ENCODE assay signal across 9 cellular contexts in genomic region chr11:86978756-86979608, GRCh38. TPM values are rescaled to one million over a fixed set of nuclear protein-coding genes. Genes with fewer than 3 reads are reported as not detected.
DNase-seq lines count a peak whose midpoint lies in the region; ATAC-seq and TF ChIP-seq lines count a peak whose summit lies in the region.
"Had no signal": no experiment of that assay in that cellular context is flagged by ENCODE, and none has a peak within 500 bp of the region (broad histone marks: within the 10 kb centered on the region; RNA-seq: fewer than 3 reads in every experiment).

No MANE protein-coding gene starts in this region.

- no peaks in the 10 kb centered on the region for H3K36me3 ChIP-seq in Panc1 (ENCODE audit: control insufficient read depth, insufficient read depth, low read length)

- no peaks in the 10 kb centered on the region for H3K36me3 Mint-ChIP-seq in activated CD4-positive, alpha-beta T cell treated with anti-CD3 and anti-CD28 coated beads for 36 hours (ENCODE audit: low read depth)

- H3K27me3 ChIP-seq in Panc1 (ENCODE audit: control insufficient read depth, insufficient read depth, low read length), result no peaks in the 10 kb centered on the region

- H3K4me3 Mint-ChIP-seq in activated CD4-positive, alpha-beta T cell treated with anti-CD3 and anti-CD28 coated beads for 36 hours, result no peak overlapping the region
- H3K4me3 Mint-ChIP-seq: dendritic cell treated with granulocyte-macrophage colony-stimulating factor and Interleukin-4, amounts not matched to agents 40 ng/mL and 50 ng/mL, for 4 days had no signal

- no peak overlapping the region; the same call in 1 of the 2 replicates for H3K27ac ChIP-seq in Panc1 (ENCODE audit: low read length)

- H3K27me3 Mint-ChIP-seq in activated CD4-positive, alpha-beta T cell treated with anti-CD3 and anti-CD28 coated beads for 36 hours, result peaks cover 2% of the 10 kb centered on the region
- H3K27me3 Mint-ChIP-seq: dendritic cell treated with granulocyte-macrophage colony-stimulating factor and Interleukin-4, amounts not matched to agents 40 ng/mL and 50 ng/mL, for 4 days had no signal

- intact Hi-C loops in activated CD4-positive, alpha-beta T cell treated with anti-CD3 and anti-CD28 coated beads for 36 hours (cut with DNase I, micrococcal nuclease), result loop anchor here (1.0 to 5.0 kb wide), 2 partner anchors 311 to 443 kb away; no protein-coding TSS in a partner anchor
- intact Hi-C loops in Panc1 (cut with micrococcal nuclease; ENCODE audit: unreplicated experiment), result no loop called here

- no peaks in the 10 kb centered on the region for H3K4me1 ChIP-seq in Panc1 (ENCODE audit: control insufficient read depth, insufficient read depth, low read length)

- peak; percentile 77 for ATAC-seq in activated CD4-positive, alpha-beta T cell treated with anti-CD3 and anti-CD28 coated beads for 36 hours
- peak; percentile 74 for ATAC-seq in HG02870 (IDR thresholded peaks at IDR 0.05; ENCODE audit: unreplicated experiment)
- ATAC-seq in Panc1, result peak; percentile 92
- peak; percentile 59 for ATAC-seq in esophagus mucosa
- ATAC-seq in HG02588 (IDR thresholded peaks at IDR 0.05; ENCODE audit: unreplicated experiment), result no peak

- POLR2A ChIA-PET in activated CD4-positive, alpha-beta T cell treated with anti-CD3 and anti-CD28 coated beads for 36 hours (lab: Charles Lee), result no interaction called here
- POLR2A ChIA-PET in Panc1 (lab: Charles Lee), result no interaction called here

- DNase-seq in activated CD4-positive, alpha-beta T cell treated with anti-CD3 and anti-CD28 coated beads for 36 hours, result no peak
- DNase-seq in activated CD4-positive, alpha-beta T cell treated with anti-CD3 and anti-CD28 coated beads for 48 hours, result no peak
- DNase-seq in Panc1 (ENCODE audit: low read depth, low spot score) (no peak), retinal pigment epithelial cell (ENCODE audit: low read depth) (no peak)
- DNase-seq in activated effector memory CD4-positive, alpha-beta T cell treated with Interleukin-2 at 50 U/mL for 16 hours, result no peak

- H3K9me3 Mint-ChIP-seq in activated CD4-positive, alpha-beta T cell treated with anti-CD3 and anti-CD28 coated beads for 36 hours (ENCODE audit: low read depth), result no peaks in the 10 kb centered on the region

- H3K4me1 Mint-ChIP-seq in activated CD4-positive, alpha-beta T cell treated with anti-CD3 and anti-CD28 coated beads for 36 hours, result no peaks in the 10 kb centered on the region

- in situ Hi-C loops in Panc1 (cut with HindIII; ENCODE audit: low pct_unique_long_range_greater_than_20kb, low sequenced_read_pairs), result no loop called here

- H3K4me3 ChIP-seq in Panc1 (ENCODE audit: low read depth in 2 of 2, low read length in 2 of 2) (no peak overlapping the region), retinal pigment epithelial cell (ENCODE audit: low read length) (no peak overlapping the region)

- H3K27ac Mint-ChIP-seq in activated CD4-positive, alpha-beta T cell treated with anti-CD3 and anti-CD28 coated beads for 36 hours, result no peak overlapping the region
- H3K27ac Mint-ChIP-seq: dendritic cell treated with granulocyte-macrophage colony-stimulating factor and Interleukin-4, amounts not matched to agents 40 ng/mL and 50 ng/mL, for 4 days had no signal

- CTCF ChIA-PET in activated CD4-positive, alpha-beta T cell treated with anti-CD3 and anti-CD28 coated beads for 36 hours (lab: Charles Lee), result interaction anchor here (0.7 kb wide), 2 partner anchors 78 to 409 kb away, joined by 3 read pairs; no protein-coding TSS in a partner anchor
- CTCF ChIA-PET in Panc1 (lab: Charles Lee), result no interaction called here

- no TSS peak for BruUV-seq in Panc1 (replicated peaks; lab: Mats Ljungman, UMichigan)

- peak; percentile 83; the same call in 1 of the 2 replicates for TF ChIP-seq CTCF in Panc1 (IDR thresholded peaks at IDR 0.05)
- TF ChIP-seq CTCF in retinal pigment epithelial cell (conservative IDR thresholded peaks at IDR 0.05; ENCODE audit: low read depth, low read length), result peak; percentile 74

- H3K9me3 ChIP-seq in Panc1 (ENCODE audit: control insufficient read depth, insufficient read depth, low read depth, low read length), result no peaks in the 10 kb centered on the region

RNA-seq across cellular contexts. Expression of gene FZD4, which starts 23.8 kb away (rescaled TPM):
- under 1 TPM; 0.14 to 0.21 TPM for total RNA-seq in activated CD4-positive, alpha-beta T cell treated with anti-CD3 and anti-CD28 coated beads for 36 hours
- total RNA-seq in Panc1 (2021; ENCODE audit: unreplicated experiment), result 11.1 TPM
- 4.7 TPM for polyA plus RNA-seq in Panc1 (2012; ENCODE audit: insufficient read length)
- total RNA-seq in esophagus mucosa, result 3.3 TPM

RNA-seq across cellular contexts. Expression of gene TMEM135, which starts 58.8 kb away (rescaled TPM):
- 10 to 100 TPM; 25.5 to 26.0 TPM for total RNA-seq in activated CD4-positive, alpha-beta T cell treated with anti-CD3 and anti-CD28 coated beads for 36 hours
- 65.5 TPM for total RNA-seq in Panc1 (2021; ENCODE audit: unreplicated experiment)
- polyA plus RNA-seq in Panc1 (2012; ENCODE audit: insufficient read length), result 25.1 TPM
- 14.3 TPM for total RNA-seq in esophagus mucosa
